Comparison of ENCODE assay signal across 14 cellular contexts in the genomic region with DNA sequence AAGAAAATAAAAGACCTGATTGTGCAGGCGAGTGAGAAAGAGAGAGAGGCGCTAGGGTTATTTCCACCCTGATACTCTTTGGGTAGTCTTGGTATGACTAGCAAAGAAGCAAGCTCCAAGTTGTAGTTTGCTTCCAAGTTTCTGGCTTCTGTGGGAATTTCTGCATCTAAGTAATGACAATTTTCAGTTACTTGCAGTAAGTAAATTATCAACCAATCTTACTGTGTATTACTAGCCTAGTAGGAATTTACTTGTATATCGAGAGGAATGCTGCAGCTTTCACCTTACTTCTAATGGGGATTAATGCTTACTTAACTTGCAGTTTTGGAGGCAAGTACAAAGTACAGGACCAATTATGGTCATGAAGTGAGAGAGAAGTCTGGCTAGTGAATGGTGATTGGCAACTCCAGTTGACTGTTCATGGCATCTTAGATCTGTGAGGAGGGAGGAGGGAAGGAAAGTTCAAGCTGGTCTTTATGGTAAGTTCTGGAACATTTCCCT. TPM values are rescaled to one million over a fixed set of nuclear protein-coding genes. Genes with fewer than 3 reads are reported as not detected.
DNase-seq lines count a peak whose midpoint lies in the region; ATAC-seq and TF ChIP-seq lines count a peak whose summit lies in the region.
"Had no signal": no experiment of that assay in that cellular context is flagged by ENCODE, and none has a peak within 500 bp of the region (broad histone marks: within the 10 kb centered on the region; RNA-seq: fewer than 3 reads in every experiment).

No MANE protein-coding gene starts in this region.

- H2BK20ac ChIP-seq in IMR-90 (ENCODE audit: low read depth, low read length), result peak overlapping the region; percentile 71

- TF ChIP-seq EP300 in esophagus muscularis mucosa (IDR thresholded peaks at IDR 0.05), result no peak

- peaks cover 16 to 72% of the 10 kb centered on the region in 2 experiments for H3K79me1 ChIP-seq in IMR-90 (ENCODE audit: low read depth in 1 of 2, low read length in 2 of 2)
- H3K79me1 ChIP-seq in neuronal stem cell (ENCODE audit: low read depth, low read length), result no peaks in the 10 kb centered on the region

- H3K9me3 ChIP-seq in AG04450 (ENCODE audit: control insufficient read depth, insufficient read depth, low read length), result no peaks in the 10 kb centered on the region
- no peaks in the 10 kb centered on the region for H3K9me3 ChIP-seq in IMR-90 (ENCODE audit: control insufficient read depth, insufficient read depth, low read length)
- no peaks in the 10 kb centered on the region for H3K9me3 ChIP-seq in esophagus muscularis mucosa
- no peaks in the 10 kb centered on the region for H3K9me3 ChIP-seq in neuronal stem cell (replicated peaks in 1 of 2; ENCODE audit: control insufficient read depth in 2 of 2, insufficient read depth in 1 of 2, low read depth in 1 of 2, low read length in 2 of 2)
- H3K9me3 ChIP-seq: BLaER1 treated with 17β-estradiol and CSF1 and Interleukin-3, amounts not matched to agents 10 nM and 100 nM; heart left ventricle had no signal

- peak overlapping the region; percentile 74 for H3K14ac ChIP-seq in IMR-90 (replicated peaks; ENCODE audit: low read depth, low read length)
- no peak overlapping the region for H3K14ac ChIP-seq in neuronal stem cell (ENCODE audit: low read length)

- no peak overlapping the region for H2AK5ac ChIP-seq in IMR-90 (ENCODE audit: low read depth, low read length)
- H2AK5ac ChIP-seq in neuronal stem cell (ENCODE audit: low read depth, low read length), result no peak overlapping the region

- H4K8ac ChIP-seq in IMR-90 (ENCODE audit: low read depth in 2 of 2, low read length in 2 of 2), result peak overlapping the region in 1 of 2 experiments; percentile 66; a peak in 3 of 4 replicates
- no peak overlapping the region for H4K8ac ChIP-seq in neuronal stem cell (ENCODE audit: low read depth, low read length)

- TF ChIP-seq POLR2A in IMR-90 (IDR thresholded peaks at IDR 0.05; ENCODE audit: low read depth, low read length) (no peak), esophagus muscularis mucosa (IDR thresholded peaks at IDR 0.05; ENCODE audit: low read depth) (no peak)

- peaks cover 12% of the 10 kb centered on the region for H3K9me1 ChIP-seq in IMR-90 (ENCODE audit: insufficient read depth, low read length)

- H3K4me1 ChIP-seq in IMR-90 (ENCODE audit: control insufficient read depth, insufficient read depth, low read length), result peaks cover 12% of the 10 kb centered on the region
- H3K4me1 ChIP-seq in esophagus muscularis mucosa, result peaks cover 23 to 86% (median 81%) of the 10 kb centered on the region in 4 donors
- H3K4me1 ChIP-seq in neuronal stem cell (ENCODE audit: control insufficient read depth in 2 of 2, insufficient read depth in 1 of 2, low read depth in 1 of 2, low read length in 2 of 2), result peaks cover 2% of the 10 kb centered on the region in 2 donors

- no peak overlapping the region for H2BK12ac ChIP-seq in neuronal stem cell (ENCODE audit: low read length)

- BruUV-seq in IMR-90 (replicated peaks; lab: Mats Ljungman, UMichigan), result no TSS peak

- peak overlapping the region; percentile 67; the same call in 1 of the 2 replicates for H4K5ac ChIP-seq in IMR-90 (ENCODE audit: low read depth, low read length)

- peak overlapping the region; percentile 43 for H4K91ac ChIP-seq in IMR-90 (ENCODE audit: insufficient read depth, low read depth, low read length)
- H4K91ac ChIP-seq in neuronal stem cell (ENCODE audit: low read depth, low read length, poor library complexity), result peak overlapping the region; percentile 27

- H2BK15ac ChIP-seq in IMR-90 (ENCODE audit: low read depth, low read length), result peak overlapping the region; percentile 8; the same call in 2 of the 3 replicates
- no peak overlapping the region for H2BK15ac ChIP-seq in neuronal stem cell (ENCODE audit: low read length)

- no peak overlapping the region for H3K4me3 ChIP-seq in AG04450 (ENCODE audit: low read depth, low read length)
- no peak overlapping the region for H3K4me3 ChIP-seq in IMR-90 (ENCODE audit: insufficient read depth, low read depth, low read length)
- H3K4me3 ChIP-seq in esophagus muscularis mucosa, result peak overlapping the region in 1 of 4 donors; percentile 10
- H3K4me3 ChIP-seq in neuronal stem cell (ENCODE audit: low read length in 2 of 2), result no peak overlapping the region
- H3K4me3 ChIP-seq: BLaER1 treated with 17β-estradiol and CSF1 and Interleukin-3, amounts not matched to agents 10 nM and 100 nM; heart left ventricle; SK-N-MC; smooth muscle cell had no signal

- peak; percentile 79 for ATAC-seq in IMR-90 (ENCODE audit: low read depth)
- ATAC-seq in HG03469 (IDR thresholded peaks at IDR 0.05; ENCODE audit: unreplicated experiment), result no peak
- ATAC-seq: heart left ventricle had no signal

- peak overlapping the region; percentile 86 for H2BK5ac ChIP-seq in IMR-90 (ENCODE audit: low read depth, low read length, poor library complexity, severe bottlenecking)
- H2BK5ac ChIP-seq in neuronal stem cell (ENCODE audit: low read length), result no peak overlapping the region

- CTCF ChIA-PET in AG04450 (lab: Charles Lee) (interaction anchor here (1.1 to 2.4 kb wide), 2 partner anchors 26 to 169 kb away, joined by 3 to 8 read pairs; no protein-coding TSS in a partner anchor), IMR-90 (lab: Yijun Ruan, JAX) (no interaction called here)

- in situ Hi-C loops in IMR-90 (cut with MboI; ENCODE audit: low sequenced_read_pairs), result loop anchor here (10.0 kb wide), 1 partner anchor 60 kb away; no protein-coding TSS in a partner anchor

- TF ChIP-seq CTCF in AG04450 (IDR thresholded peaks at IDR 0.05; ENCODE audit: low read depth, low read length), result no peak
- TF ChIP-seq CTCF in IMR-90 (conservative IDR thresholded peaks at IDR 0.05; ENCODE audit: low read depth, low read length), result no peak
- TF ChIP-seq CTCF in esophagus muscularis mucosa (IDR thresholded peaks at IDR 0.05), result no peak

- H3K4ac ChIP-seq in IMR-90 (ENCODE audit: low read depth, low read length), result peak overlapping the region; percentile 94; the same call in 1 of the 2 replicates
- H3K4ac ChIP-seq in neuronal stem cell (ENCODE audit: low read length), result no peak overlapping the region

- peak overlapping the region; percentile 77; the same call in 1 of the 2 replicates for H3K4me2 ChIP-seq in IMR-90 (ENCODE audit: low read depth, low read length)
- H3K4me2 ChIP-seq in neuronal stem cell (ENCODE audit: insufficient read depth, low read length, poor library complexity, severe bottlenecking), result no peak overlapping the region
- H3K4me2 ChIP-seq: BLaER1 treated with 17β-estradiol and CSF1 and Interleukin-3, amounts not matched to agents 10 nM and 100 nM; smooth muscle cell had no signal

- no peak overlapping the region for H2AK9ac ChIP-seq in IMR-90 (replicated peaks; ENCODE audit: low read depth, low read length, poor library complexity)

- no peak overlapping the region; the same call in 1 of the 2 replicates for H3K56ac ChIP-seq in IMR-90 (ENCODE audit: extremely low read depth, insufficient read depth, low read length)

- TF ChIP-seq RAD21 in IMR-90 (IDR thresholded peaks at IDR 0.05; ENCODE audit: low read length), result no peak

- H3K18ac ChIP-seq in IMR-90 (ENCODE audit: low read depth, low read length) (peak overlapping the region; percentile 69; the same call in 1 of the 2 replicates), neuronal stem cell (ENCODE audit: low read length) (no peak overlapping the region)

- no peak for DNase-seq in AG04450 (ENCODE audit: low read depth, low spot score)
- DNase-seq in IMR-90, result peak; percentile 75
- no peak for DNase-seq in esophagus muscularis mucosa (ENCODE audit: extremely low spot score)
- DNase-seq in neuronal stem cell (ENCODE audit: low spot score), result no peak
- DNase-seq in NCI-H1417 treated with DMSO at 0.1 percent for 48 hours (lab: John Stamatoyannopoulos, UW), result no peak
- no peak for DNase-seq in amygdala (lab: John Stamatoyannopoulos, UW)
- no peak for DNase-seq in NCI-H2171 (lab: John Stamatoyannopoulos, UW)
- DNase-seq: activated gamma-delta T cell treated with Interleukin-2 at 50 U/mL for 16 hours, heart left ventricle, NCI-H1436 treated with DMSO at 0.1 percent for 48 hours had no signal

- peak overlapping the region; percentile 74 for H2BK120ac ChIP-seq in IMR-90 (ENCODE audit: low read depth, low read length)
- no peak overlapping the region for H2BK120ac ChIP-seq in neuronal stem cell (ENCODE audit: low read depth, low read length)

- H2AFZ ChIP-seq in IMR-90 (replicated peaks; ENCODE audit: low read length, poor library complexity) (no peak overlapping the region), neuronal stem cell (ENCODE audit: low read length) (no peak overlapping the region)

- H3K36me3 ChIP-seq in IMR-90 (ENCODE audit: control insufficient read depth, insufficient read depth, low read length) (no peaks in the 10 kb centered on the region), esophagus muscularis mucosa (no peaks in the 10 kb centered on the region), neuronal stem cell (replicated peaks in 1 of 2; ENCODE audit: control insufficient read depth in 2 of 2, insufficient read depth in 2 of 2, low read length in 2 of 2) (no peaks in the 10 kb centered on the region)
- H3K36me3 ChIP-seq: BLaER1 treated with 17β-estradiol and CSF1 and Interleukin-3, amounts not matched to agents 10 nM and 100 nM; heart left ventricle had no signal

- intact Hi-C loops in IMR-90 (cut with micrococcal nuclease), result no loop called here
- intact Hi-C loops in esophagus muscularis mucosa (cut with DNase I), result no loop called here

- WGBS in IMR-90 (ENCODE audit: extremely low coverage in 2 of 2, insufficient read length in 1 of 2), 2 experiments, result 80% methylated on average over 1 of the region's 3 CpGs; no CpG with 5 or more reads in 1 of the 2 experiments
- WGBS in esophagus muscularis mucosa, result 62% methylated on average over 3 of the region's 3 CpGs
- no CpG with 5 or more reads among the region's 3 CpGs for WGBS in neuronal stem cell (ENCODE audit: extremely low coverage in 2 of 2, insufficient read length in 2 of 2, insufficient replicate concordance in 1 of 2), 2 donors

- peaks cover 20% of the 10 kb centered on the region for H4K20me1 ChIP-seq in IMR-90 (ENCODE audit: insufficient read depth, low read length)

- H3K23ac ChIP-seq in IMR-90 (ENCODE audit: low read depth, low read length), result peak overlapping the region; percentile 72
- H3K23ac ChIP-seq in neuronal stem cell (ENCODE audit: low read depth, low read length, poor library complexity), result no peak overlapping the region

- no peaks in the 10 kb centered on the region for H3K27me3 ChIP-seq in AG04450 (ENCODE audit: control insufficient read depth, insufficient read depth, low read length)
- H3K27me3 ChIP-seq in IMR-90 (ENCODE audit: control insufficient read depth, insufficient read depth, low read length), result no peaks in the 10 kb centered on the region
- no peaks in the 10 kb centered on the region for H3K27me3 ChIP-seq in esophagus muscularis mucosa
- no peaks in the 10 kb centered on the region for H3K27me3 ChIP-seq in neuronal stem cell (ENCODE audit: control insufficient read depth in 3 of 3, insufficient read depth in 3 of 3, low read depth in 1 of 3, low read length in 3 of 3)
- H3K27me3 ChIP-seq: BLaER1 treated with 17β-estradiol and CSF1 and Interleukin-3, amounts not matched to agents 10 nM and 100 nM; heart left ventricle had no signal

- POLR2A ChIA-PET in AG04450 (lab: Yijun Ruan, JAX) (no interaction called here), IMR-90 (lab: Charles Lee; ENCODE audit: unreplicated experiment) (no interaction called here)

- H3K27ac ChIP-seq in AG04450 (ENCODE audit: low read depth, low read length) (peak overlapping the region; percentile 25), IMR-90 (ENCODE audit: insufficient read depth, low read length) (peak overlapping the region; percentile 77), esophagus muscularis mucosa (replicated peaks in 1 of 4) (peak overlapping the region; percentile 60 to 65 (median 62)), neuronal stem cell (replicated peaks; ENCODE audit: low read length) (no peak overlapping the region)
- H3K27ac ChIP-seq: BLaER1 treated with 17β-estradiol and CSF1 and Interleukin-3, amounts not matched to agents 10 nM and 100 nM; SK-N-MC had no signal

- H3K9ac ChIP-seq in IMR-90 (ENCODE audit: low read depth, low read length) (peak overlapping the region; percentile 71; the same call in 1 of the 2 replicates), neuronal stem cell (ENCODE audit: low read depth, low read length, poor library complexity) (no peak overlapping the region)
- H3K9ac ChIP-seq: BLaER1 treated with 17β-estradiol and CSF1 and Interleukin-3, amounts not matched to agents 10 nM and 100 nM had no signal

- dilution Hi-C loops in IMR-90 (cut with HindIII; ENCODE audit: low sequenced_read_pairs, unreplicated experiment), result no loop called here

RNA-seq across cellular contexts. Expression of a gene that starts 31.9 kb away (rescaled TPM):
- polyA plus RNA-seq in AG04450 (2011; rRNA removed) (6.0 and 8.9 TPM in 2 replicates), IMR-90 (2012; rRNA removed) (4.1 and 5.2 TPM in 2 replicates)
- polyA minus RNA-seq in AG04450 (2011; rRNA and poly(A)+ RNA removed), result 9.3 and 12.4 TPM in 2 replicates
- total RNA-seq in IMR-90 (2012; rRNA removed) (7.0 and 12.5 TPM in 2 replicates), esophagus muscularis mucosa (10 to 100 TPM in 3 of 4 donors, 1 to 10 TPM in 1; 9.9 to 18.3 (median 16.7) TPM)
- polyA plus RNA-seq in IMR-90 (2012; cell fraction: cytosol; rRNA removed), result 1.2 and 1.5 TPM in 2 replicates
- 2.3 and 7.6 TPM in 2 replicates for polyA plus RNA-seq in IMR-90 (2012; cell fraction: nucleus; rRNA removed; ENCODE audit: low replicate concordance)
- polyA plus RNA-seq in neuronal stem cell (2013, experiment 1 of 2), result 9.5 TPM
- polyA plus RNA-seq in neuronal stem cell (2013, experiment 2 of 2), result 10.2 TPM
